31 cellular contexts compared by ENCODE assay signal in the genomic region with DNA sequence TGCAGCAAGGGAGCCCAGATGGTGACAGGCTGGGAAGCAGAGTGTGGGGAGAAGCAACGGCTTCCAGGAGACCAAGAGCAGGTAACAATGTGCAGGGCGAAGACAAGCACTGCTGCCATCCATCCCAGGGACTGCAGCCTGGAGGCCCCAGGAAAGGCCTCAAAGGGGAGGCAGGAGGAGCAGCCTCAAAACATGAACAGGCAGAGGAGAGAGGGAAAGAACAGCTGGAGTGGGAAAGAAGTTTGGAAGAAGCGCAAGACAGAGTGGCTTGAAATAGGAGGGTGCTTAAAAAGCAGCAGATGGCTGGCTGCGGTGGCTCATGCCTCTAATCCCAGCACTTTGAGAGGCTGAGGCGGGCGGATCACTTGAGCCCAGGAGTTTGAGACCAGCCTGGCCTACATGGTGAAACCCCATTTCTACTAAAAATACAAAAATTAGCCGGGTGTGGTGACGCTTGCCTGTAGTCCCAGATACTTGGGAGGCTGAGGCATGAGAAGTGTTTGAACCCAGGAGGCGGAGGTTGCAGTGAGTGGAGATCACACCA. TPM values are rescaled to one million over a fixed set of nuclear protein-coding genes. Genes with fewer than 3 reads are reported as not detected.
A peak's percentile ranks its signal among the peaks of the same experiment; 100 is the strongest.
DNase-seq lines count a peak whose midpoint lies in the region; ATAC-seq and TF ChIP-seq lines count a peak whose summit lies in the region.
"Had no signal": no experiment of that assay in that cellular context is flagged by ENCODE, and none has a peak within 500 bp of the region (broad histone marks: within the 10 kb centered on the region; RNA-seq: fewer than 3 reads in every experiment).

No MANE protein-coding gene starts in this region.

- peak overlapping the region; percentile 4 for H3K4me3 ChIP-seq in iPS-18a (ENCODE audit: low read length)
- H3K4me3 ChIP-seq in psoas muscle: no peak overlapping the region
- H3K4me3 ChIP-seq: ascending aorta, esophagus muscularis mucosa, heart right ventricle, MG63, prostate gland, tibial nerve had no signal

- TF ChIP-seq CTCF in psoas muscle (IDR thresholded peaks at IDR 0.05): no peak

- no peak overlapping the region for H3K27ac ChIP-seq in iPS-18a (ENCODE audit: low read length)
- peak overlapping the region; percentile 41 for H3K27ac ChIP-seq in psoas muscle
- H3K27ac ChIP-seq: ascending aorta, esophagus muscularis mucosa, heart right ventricle, HL-60, neutrophil, prostate gland, tibial nerve had no signal

- H3K9me3 ChIP-seq in iPS-18a (ENCODE audit: control insufficient read depth, low read depth, low read length) (no peaks in the 10 kb centered on the region), psoas muscle (no peaks in the 10 kb centered on the region)
- H3K9me3 ChIP-seq: ascending aorta, esophagus muscularis mucosa, heart right ventricle, MG63, neutrophil, prostate gland, tibial nerve had no signal

- WGBS in psoas muscle, 3 donors: 60 to 84% (median 63%) methylated on average over 8 to 9 of the region's 9 CpGs

- peak; percentile 39 for DNase-seq in G401 (ENCODE audit: low spot score)
- DNase-seq in NCI-H82 treated with DMSO at 0.1 percent for 48 hours (lab: John Stamatoyannopoulos, UW; ENCODE audit: unreplicated experiment): peak; percentile 76
- no peak for DNase-seq in psoas muscle
- no peak for DNase-seq in pons (ENCODE audit: low spot score)
- DNase-seq in T-helper 1 cell: no peak
- no peak for DNase-seq in cerebellar nuclear complex (lab: John Stamatoyannopoulos, UW)
- DNase-seq: activated CD4-positive, alpha-beta T cell treated with anti-CD3 and anti-CD28 coated beads for 4 hours; activated gamma-delta T cell; AML-193; CD8-positive, alpha-beta T cell; dermis blood vessel endothelial cell; EL; foreskin fibroblast; HCEC 1CT; heart right ventricle; KG1; MG63; NCI-H1105; NCI-H187 treated with DMSO at 0.1 percent for 48 hours; NCI-H526 treated with DMSO at 0.1 percent for 48 hours; SIG-M5; stimulated activated CD4-positive, alpha-beta T cell treated with anti-CD3 and anti-CD28 coated beads, Interleukin-4, amount 100 ng/mL, for 24 hours had no signal

- peaks cover 15% of the 10 kb centered on the region for H3K36me3 ChIP-seq in iPS-18a (ENCODE audit: control insufficient read depth, low read depth, low read length)
- H3K36me3 ChIP-seq in psoas muscle (ENCODE audit: insufficient read depth in 1 of 2, low read depth in 1 of 2): peaks cover 0 to 68% of the 10 kb centered on the region in 2 donors

- peaks cover 21% of the 10 kb centered on the region for H3K4me1 ChIP-seq in iPS-18a (ENCODE audit: control insufficient read depth, low read depth, low read length)
- peaks cover 23% of the 10 kb centered on the region for H3K4me1 ChIP-seq in psoas muscle
- H3K4me1 ChIP-seq: ascending aorta, prostate gland, tibial nerve had no signal

- H3K27me3 ChIP-seq in iPS-18a (ENCODE audit: control insufficient read depth, insufficient read depth, low read length) (no peaks in the 10 kb centered on the region), psoas muscle (ENCODE audit: insufficient read depth in 3 of 3, low read length in 2 of 3) (no peaks in the 10 kb centered on the region)
- H3K27me3 ChIP-seq: ascending aorta, esophagus muscularis mucosa, heart right ventricle, MG63, neutrophil, tibial nerve had no signal

- H3K9ac ChIP-seq in iPS-18a (ENCODE audit: low read length): no peak overlapping the region

- ATAC-seq in psoas muscle: no peak
- no peak for ATAC-seq in GM18498 (IDR thresholded peaks at IDR 0.05; ENCODE audit: unreplicated experiment)
- ATAC-seq: CD8-positive, alpha-beta T cell; heart right ventricle; sciatic nerve had no signal

- intact Hi-C loops in psoas muscle (cut with DNase I): no loop called here

- in situ Hi-C loops in G401 (cut with HindIII; ENCODE audit: low sequenced_read_pairs): loop anchor here (25.0 kb wide), 1 partner anchor 238 kb away; no protein-coding TSS in a partner anchor

RNA-seq across cellular contexts. Expression of a gene that starts 52.5 kb away (rescaled TPM):
- 13.3 and 16.4 TPM in 2 replicates for total RNA-seq in G401 (2014; rRNA removed; shearing (Covaris generic))
- total RNA-seq in psoas muscle: 1 to 10 TPM; 6.7 to 9.6 (median 9.4) TPM
- 10 to 100 TPM in 2 of 3 donors, 1 to 10 TPM in 1; 7.6 to 14.7 (median 10.5) TPM for polyA plus RNA-seq in psoas muscle

Comparison
In these comparisons a context has a peak if more than half of its experiments do, and no peak if none do; other contexts are left out.
1. DNase-seq: peak in G401 (single experiment) and NCI-H82 treated with DMSO at 0.1 percent for 48 hours (single experiment); none in psoas muscle (0 of 2), pons (single experiment), T-helper 1 cell (0 of 5) and cerebellar nuclear complex (0 of 2).